ENCODE assay signal across 13 cellular contexts in the genomic region with DNA sequence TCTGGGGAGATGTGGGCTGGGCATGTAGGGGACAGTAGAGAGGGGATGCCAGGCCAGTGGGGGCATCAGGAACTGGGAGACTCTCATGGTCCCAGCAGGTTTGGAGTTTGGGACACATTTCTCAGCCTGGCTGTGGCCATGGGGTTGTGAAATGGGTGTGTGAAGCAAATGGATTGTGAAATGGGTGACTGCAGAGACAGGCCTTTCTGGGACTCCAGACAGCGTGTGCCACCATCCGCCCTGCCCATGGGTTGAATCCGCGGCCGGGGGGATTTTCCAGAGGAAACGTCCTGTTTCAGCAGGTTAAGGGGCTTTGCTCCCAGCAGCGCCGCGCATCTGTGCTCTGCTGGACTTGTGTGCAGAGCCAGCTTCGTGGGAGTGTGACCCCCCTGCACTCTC. TPM values are rescaled to one million over a fixed set of nuclear protein-coding genes. Genes with fewer than 3 reads are reported as not detected.
DNase-seq lines count a peak whose midpoint lies in the region; ATAC-seq, FAIRE-seq and TF ChIP-seq lines count a peak whose summit lies in the region.
"Had no signal": no experiment of that assay in that cellular context is flagged by ENCODE, and none has a peak within 500 bp of the region (broad histone marks: within the 10 kb centered on the region; RNA-seq: fewer than 3 reads in every experiment).

No MANE protein-coding gene starts in this region.

- 40% methylated on average over 10 of the region's 10 CpGs for WGBS in HepG2 (ENCODE audit: low lambda C conversion rate)
- WGBS in right lobe of liver (ENCODE audit: insufficient coverage, low coverage, low lambda C conversion rate, missing lambda C conversion rate): 73% methylated on average over 4 of the region's 10 CpGs

- H3K4me3 Mint-ChIP-seq in nephron: peak overlapping the region in 2 of 3 experiments; percentile 24 to 41

- ATAC-seq in HepG2: no peak
- ATAC-seq in right lobe of liver: no peak
- ATAC-seq in GM18868 (IDR thresholded peaks at IDR 0.05; ENCODE audit: unreplicated experiment): no peak
- ATAC-seq in HG02885 (IDR thresholded peaks at IDR 0.05; ENCODE audit: poor library complexity, unreplicated experiment): no peak

- H3K27ac ChIP-seq in HepG2 (ENCODE audit: extremely low read length, insufficient read depth, low read length) (no peak overlapping the region), right lobe of liver (no peak overlapping the region)

- TF ChIP-seq POLR2A in HepG2 (IDR thresholded peaks at IDR 0.05; ENCODE audit: insufficient read depth in 1 of 2, low read depth in 2 of 2, low read length in 2 of 2) (no peak), right lobe of liver (IDR thresholded peaks at IDR 0.05) (no peak)

- TF ChIP-seq CTCF in HepG2 (CRISPR knock-in tag; IDR thresholded peaks at IDR 0.05): no peak
- TF ChIP-seq CTCF in right lobe of liver (IDR thresholded peaks at IDR 0.05): no peak
- no peak for TF ChIP-seq CTCF in bronchial epithelial cell (IDR thresholded peaks at IDR 0.05; ENCODE audit: insufficient read depth, low read length, severe bottlenecking)
- TF ChIP-seq CTCF in nephron (IDR thresholded peaks at IDR 0.05; ENCODE audit: unreplicated experiment in 3 of 3): no peak

- in situ Hi-C loops in HepG2 (cut with HindIII; ENCODE audit: extremely low pct_ligation_motif_present, low pct_unique_long_range_greater_than_20kb): no loop called here

- TF ChIP-seq RAD21 in HepG2 (CRISPR knock-in tag; IDR thresholded peaks at IDR 0.05): no peak

- H3K4me1 Mint-ChIP-seq in nephron: peaks cover 57% of the 10 kb centered on the region

- H3K9me3 ChIP-seq in HepG2 (ENCODE audit: low read length) (no peaks in the 10 kb centered on the region), right lobe of liver (no peaks in the 10 kb centered on the region)

- H3K27me3 ChIP-seq in HepG2 (ENCODE audit: control insufficient read depth in 1 of 2, insufficient read depth in 2 of 2, low read length in 2 of 2) (peaks cover 20 to 65% of the 10 kb centered on the region in 2 experiments), right lobe of liver (no peaks in the 10 kb centered on the region), bronchial epithelial cell (ENCODE audit: control insufficient read depth, insufficient read depth, low read length) (no peaks in the 10 kb centered on the region)

- POLR2A ChIA-PET in HepG2 (lab: Yijun Ruan, JAX): no interaction called here

- H3K4me1 ChIP-seq in HepG2 (ENCODE audit: insufficient read depth, low read length) (no peaks in the 10 kb centered on the region), right lobe of liver (peaks cover 0 to 9% (median 0%) of the 10 kb centered on the region in 4 donors)

- peak overlapping the region in 2 of 3 experiments; percentile 82 to 86 for H3K27ac Mint-ChIP-seq in nephron

- H3K36me3 ChIP-seq in HepG2 (replicated peaks in 1 of 2; ENCODE audit: control insufficient read depth in 1 of 2, insufficient read depth in 2 of 2, low read length in 2 of 2) (no peaks in the 10 kb centered on the region), right lobe of liver (no peaks in the 10 kb centered on the region), bronchial epithelial cell (ENCODE audit: control insufficient read depth, insufficient read depth, low read length) (no peaks in the 10 kb centered on the region)

- no peak overlapping the region for H3K4me2 ChIP-seq in HepG2 (ENCODE audit: low read depth, low read length)

- no peak overlapping the region for H3K4me3 ChIP-seq in HepG2 (replicated peaks in 1 of 3; ENCODE audit: insufficient read depth in 1 of 3, low read depth in 2 of 3, low read length in 3 of 3)
- H3K4me3 ChIP-seq in right lobe of liver: no peak overlapping the region
- H3K4me3 ChIP-seq in bronchial epithelial cell (ENCODE audit: low read depth, low read length): no peak overlapping the region

- peaks cover 1% of the 10 kb centered on the region; the same call in 1 of the 2 replicates for H4K20me1 ChIP-seq in HepG2 (ENCODE audit: insufficient read depth, low read length)

- no peak overlapping the region for H2AFZ ChIP-seq in HepG2 (ENCODE audit: low read length)

- H3K27me3 Mint-ChIP-seq in nephron (ENCODE audit: low read depth): no peaks in the 10 kb centered on the region

- FAIRE-seq in HepG2 (lab: Jason Lieb, UNC) (no peak), bronchial epithelial cell (lab: Jason Lieb, UNC) (no peak)
- FAIRE-seq: endometrium had no signal

- DNase-seq in HepG2 (ENCODE audit: low spot score) (no peak), right lobe of liver (no peak), bronchial epithelial cell (ENCODE audit: low read depth) (peak; percentile 70), NCI-H1436 (lab: John Stamatoyannopoulos, UW) (no peak), NCI-H1930 (lab: John Stamatoyannopoulos, UW) (no peak)
- DNase-seq: DMS53; NCI-H1092 treated with DMSO at 0.1 percent for 48 hours; NCI-H345; stimulated activated CD4-positive, alpha-beta T cell treated with anti-CD3 and anti-CD28 coated beads, Interleukin-12 subunit alpha, Interleukin-12 subunit beta, amount 100 ng/mL, for 4 hours had no signal

- CTCF ChIA-PET in HepG2 (lab: Yijun Ruan, JAX; ENCODE audit: low intra/inter-chr PET ratio, low total read pairs): no interaction called here

- TF ChIP-seq EP300 in HepG2 (IDR thresholded peaks at IDR 0.05; ENCODE audit: low read depth in 2 of 2, low read length in 2 of 2) (no peak), HepG2 (CRISPR knock-in tag; IDR thresholded peaks at IDR 0.05; ENCODE audit: borderline replicate concordance) (no peak)

- BruUV-seq in HepG2 (replicated peaks; lab: Mats Ljungman, UMichigan): no TSS peak

- H3K9me3 Mint-ChIP-seq in nephron: no peaks in the 10 kb centered on the region

- H3K36me3 Mint-ChIP-seq in nephron (ENCODE audit: low read depth): no peaks in the 10 kb centered on the region

- intact Hi-C loops in HepG2 (cut with micrococcal nuclease; ENCODE audit: unreplicated experiment) (no loop called here), right lobe of liver (cut with DNase I) (no loop called here)

- no peaks in the 10 kb centered on the region for H3K79me2 ChIP-seq in HepG2 (ENCODE audit: insufficient read depth, low read length)

- H3K9ac ChIP-seq in HepG2 (ENCODE audit: insufficient read depth, low read depth, low read length): no peak overlapping the region

TF ChIP-seq in HepG2, 621 proteins besides CTCF, POLR2A, EP300 and RAD21:
- TF ChIP-seq FOXC1 (CRISPR knock-in tag; IDR thresholded peaks at IDR 0.05; ENCODE audit: borderline replicate concordance): no peak
- no peak for TF ChIP-seq ZNF773 (CRISPR knock-in tag; IDR thresholded peaks at IDR 0.05; ENCODE audit: borderline replicate concordance)
- TF ChIP-seq PHF5A (CRISPR knock-in tag; IDR thresholded peaks at IDR 0.05; ENCODE audit: low read depth, unreplicated experiment): no peak
- TF ChIP-seq CEBPB (IDR thresholded peaks at IDR 0.05; ENCODE audit: borderline replicate concordance, low read depth, low read length): peak; percentile 80

RNA-seq across cellular contexts. Expression of a gene that starts 3.7 kb away (rescaled TPM):
- total RNA-seq in HepG2 (2016; rRNA removed; fragmentation: Illumina TruSeq; extraction: Trizol) (not detected in 2 replicates), right lobe of liver (1 to 10 TPM in 4 of 6 experiments, under 1 TPM in 2; 0.50 to 2.3 (median 1.4) TPM), bronchial epithelial cell (7.6 and 51.1 TPM in 2 replicates)
- total RNA-seq in HepG2 (2016; cell fraction: cytosol; rRNA removed; fragmentation: Illumina TruSeq; extraction: Trizol; ENCODE audit: low read depth): not detected in 2 replicates
- total RNA-seq in HepG2 (2016; cell fraction: insoluble cytoplasmic fraction; rRNA removed; fragmentation: Illumina TruSeq; extraction: Trizol): not detected in 2 replicates
- 0.31 TPM in 1 of 2 replicates, not detected in the other for total RNA-seq in HepG2 (2016; cell fraction: membrane; rRNA removed; fragmentation: Illumina TruSeq; extraction: Trizol)
- not detected in 2 replicates for total RNA-seq in HepG2 (2016; cell fraction: nucleus; rRNA removed; fragmentation: Illumina TruSeq; extraction: Trizol)
- 0.08 TPM in 1 of 2 replicates, not detected in the other for polyA plus RNA-seq in HepG2 (2011; rRNA removed)
- 0.03 TPM in 1 of 2 replicates, not detected in the other for polyA plus RNA-seq in HepG2 (2011; cell fraction: cytosol; rRNA removed)
- 0.12 and 0.16 TPM in 2 replicates for polyA plus RNA-seq in HepG2 (2011; cell fraction: nucleus; rRNA removed)
- not detected in 2 replicates for polyA plus RNA-seq in HepG2 (2012)
- polyA plus RNA-seq in HepG2 (2016; cell fraction: cytosol; fragmentation: Illumina TruSeq; extraction: Trizol; ENCODE audit: low read depth): not detected in 2 replicates
- not detected in 2 replicates for polyA plus RNA-seq in HepG2 (2016; cell fraction: insoluble cytoplasmic fraction; fragmentation: Illumina TruSeq; extraction: Trizol; ENCODE audit: low read depth)
- 0.15 TPM in 1 of 2 replicates, not detected in the other for polyA plus RNA-seq in HepG2 (2016; cell fraction: membrane; fragmentation: Illumina TruSeq; extraction: Trizol; ENCODE audit: low read depth)
- not detected in 2 replicates for polyA plus RNA-seq in HepG2 (2016; cell fraction: nucleus; fragmentation: Illumina TruSeq; extraction: Trizol; ENCODE audit: insufficient read depth, low read depth)
- polyA minus RNA-seq in HepG2 (2011; rRNA and poly(A)+ RNA removed; ENCODE audit: low replicate concordance): 0.20 and 7.8 TPM in 2 replicates
- polyA minus RNA-seq in HepG2 (2011; cell fraction: cytosol; rRNA and poly(A)+ RNA removed): 0.53 TPM in 1 of 2 replicates, not detected in the other
- polyA minus RNA-seq in HepG2 (2011; cell fraction: nucleus; rRNA and poly(A)+ RNA removed): 0.39 TPM in 1 of 2 replicates, not detected in the other
